Comparison of ENCODE assay signal across 13 cellular contexts in the genomic region with DNA sequence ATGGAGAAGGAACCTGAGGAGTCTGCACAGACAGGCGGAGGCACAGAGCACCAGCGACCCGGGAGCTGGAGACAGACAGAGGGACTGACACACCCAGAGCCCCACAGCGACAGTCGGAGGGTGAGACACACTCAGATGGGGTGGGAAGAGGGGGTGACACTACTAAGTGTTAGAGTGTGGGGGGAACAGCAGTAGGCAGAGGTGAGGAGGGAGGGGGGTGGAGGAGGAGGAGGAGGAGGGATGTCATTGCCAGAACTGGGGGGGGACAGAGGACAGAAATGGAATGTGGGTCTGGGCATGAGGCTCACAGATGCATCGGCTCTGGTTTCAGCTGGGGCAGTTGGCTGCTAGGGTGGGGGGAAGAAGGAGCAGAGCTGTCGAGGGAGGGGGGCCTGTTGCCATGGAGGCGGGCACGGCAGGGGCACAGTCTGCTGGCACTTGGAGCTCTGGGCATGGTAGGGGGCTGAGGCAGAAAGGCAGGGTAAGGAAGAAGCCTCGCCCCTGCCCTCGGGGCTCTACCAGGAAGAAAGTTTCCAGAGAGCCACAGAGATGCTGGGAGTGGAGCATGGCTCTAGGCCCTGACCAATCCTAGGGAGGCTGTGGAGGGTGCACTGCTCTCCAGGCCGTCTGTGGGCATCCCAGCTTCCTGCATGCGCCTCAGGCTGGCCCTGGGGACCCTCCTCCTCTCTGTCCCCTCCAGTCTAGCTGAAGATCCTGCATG. TPM values are rescaled to one million over a fixed set of nuclear protein-coding genes. Genes with fewer than 3 reads are reported as not detected.
DNase-seq lines count a peak whose midpoint lies in the region; ATAC-seq and TF ChIP-seq lines count a peak whose summit lies in the region.
"Had no signal": no experiment of that assay in that cellular context is flagged by ENCODE, and none has a peak within 500 bp of the region (broad histone marks: within the 10 kb centered on the region; RNA-seq: fewer than 3 reads in every experiment).

No MANE protein-coding gene starts in this region.

- peak overlapping the region; percentile 94 for H2BK12ac ChIP-seq in neuronal stem cell (ENCODE audit: low read length)

- H4K8ac ChIP-seq in neuronal stem cell (ENCODE audit: low read depth, low read length): peak overlapping the region; percentile 45

- peaks cover 5% of the 10 kb centered on the region for H3K36me3 Mint-ChIP-seq in endothelial cell (ENCODE audit: low read depth, unreplicated experiment)
- H3K36me3 Mint-ChIP-seq in T-helper 17 cell (ENCODE audit: low read depth): peaks cover 2% of the 10 kb centered on the region

- intact Hi-C loops in left ventricle myocardium superior (cut with micrococcal nuclease) (no loop called here), aorta (cut with DNase I) (no loop called here)

- H3K36me3 ChIP-seq in cardiac muscle cell (no peaks in the 10 kb centered on the region), neuronal stem cell (replicated peaks in 1 of 2; ENCODE audit: control insufficient read depth in 2 of 2, insufficient read depth in 2 of 2, low read length in 2 of 2) (peaks cover 2 to 6% of the 10 kb centered on the region in 2 donors), aorta (ENCODE audit: control insufficient read depth in 1 of 2, insufficient read depth in 2 of 2, low read length in 1 of 2) (no peaks in the 10 kb centered on the region)

- H3K27me3 Mint-ChIP-seq in endothelial cell (ENCODE audit: unreplicated experiment): peaks cover 16% of the 10 kb centered on the region
- H3K27me3 Mint-ChIP-seq in T-helper 17 cell: no peaks in the 10 kb centered on the region
- H3K27me3 Mint-ChIP-seq: stimulated activated naive CD8-positive, alpha-beta T cell treated with anti-CD3 and anti-CD28 coated beads, Interleukin-15, Interleukin-2, amounts not matched to agents 100 ng/mL and 50 ng/mL, for 24 hours had no signal

- peaks cover 29% of the 10 kb centered on the region for H3K79me1 ChIP-seq in neuronal stem cell (ENCODE audit: low read depth, low read length)

- no peaks in the 10 kb centered on the region for H3K27me3 ChIP-seq in cardiac muscle cell
- H3K27me3 ChIP-seq in neuronal stem cell (ENCODE audit: control insufficient read depth in 3 of 3, insufficient read depth in 3 of 3, low read depth in 1 of 3, low read length in 3 of 3): no peaks in the 10 kb centered on the region
- H3K27me3 ChIP-seq in aorta (ENCODE audit: control insufficient read depth in 1 of 2, insufficient read depth in 2 of 2, low read length in 1 of 2): no peaks in the 10 kb centered on the region

- H3K27ac Mint-ChIP-seq in endothelial cell (ENCODE audit: unreplicated experiment) (peak overlapping the region; percentile 7), T-helper 17 cell (no peak overlapping the region)
- H3K27ac Mint-ChIP-seq: stimulated activated naive CD8-positive, alpha-beta T cell treated with anti-CD3 and anti-CD28 coated beads, Interleukin-15, Interleukin-2, amounts not matched to agents 100 ng/mL and 50 ng/mL, for 24 hours had no signal

- peaks cover 90% of the 10 kb centered on the region for H3K4me1 ChIP-seq in cardiac muscle cell (ENCODE audit: low read depth)
- peaks cover 79 to 89% of the 10 kb centered on the region in 2 donors for H3K4me1 ChIP-seq in neuronal stem cell (ENCODE audit: control insufficient read depth in 2 of 2, insufficient read depth in 1 of 2, low read depth in 1 of 2, low read length in 2 of 2)
- H3K4me1 ChIP-seq in aorta (ENCODE audit: control insufficient read depth in 1 of 2, insufficient read depth in 2 of 2, low read length in 2 of 2): peaks cover 0 to 4% of the 10 kb centered on the region in 2 donors

- H2BK15ac ChIP-seq in neuronal stem cell (ENCODE audit: low read length): peak overlapping the region; percentile 92

- peak overlapping the region; percentile 99 for H3K18ac ChIP-seq in neuronal stem cell (ENCODE audit: low read length)

- H3K27ac ChIP-seq in cardiac muscle cell (peak overlapping the region; percentile 63), neuronal stem cell (replicated peaks; ENCODE audit: low read length) (peak overlapping the region; percentile 100), aorta (ENCODE audit: low read depth in 1 of 2, low read length in 2 of 2) (peak overlapping the region; percentile 36 to 88)

- H2BK5ac ChIP-seq in neuronal stem cell (ENCODE audit: low read length): peak overlapping the region; percentile 97

- peak overlapping the region; percentile 99 for H2AK5ac ChIP-seq in neuronal stem cell (ENCODE audit: low read depth, low read length)

- peak overlapping the region; percentile 60 for H3K4me2 ChIP-seq in neuronal stem cell (ENCODE audit: insufficient read depth, low read length, poor library complexity, severe bottlenecking)

- peak overlapping the region; percentile 73 for H3K9ac ChIP-seq in neuronal stem cell (ENCODE audit: low read depth, low read length, poor library complexity)

- TF ChIP-seq CTCF in cardiac muscle cell (IDR thresholded peaks at IDR 0.05; ENCODE audit: low read depth, low read length): no peak
- TF ChIP-seq CTCF in endothelial cell (IDR thresholded peaks at IDR 0.05; ENCODE audit: unreplicated experiment): no peak

- no peaks in the 10 kb centered on the region for H3K9me3 Mint-ChIP-seq in endothelial cell (ENCODE audit: unreplicated experiment)
- H3K9me3 Mint-ChIP-seq: H9; stimulated activated naive CD8-positive, alpha-beta T cell treated with anti-CD3 and anti-CD28 coated beads, Interleukin-15, Interleukin-2, amounts not matched to agents 100 ng/mL and 50 ng/mL, for 24 hours had no signal

- DNase-seq in cardiac muscle cell (ENCODE audit: low read depth in 1 of 2, low spot score in 1 of 2): no peak
- DNase-seq in left ventricle myocardium superior: no peak
- DNase-seq in endothelial cell (ENCODE audit: low spot score): no peak
- peak; percentile 37 for DNase-seq in neuronal stem cell (ENCODE audit: low spot score)
- DNase-seq in aorta: no peak
- DNase-seq in NCI-H510A (lab: John Stamatoyannopoulos, UW): no peak
- no peak for DNase-seq in T-helper 17 cell
- DNase-seq: activated CD8-positive, alpha-beta memory T cell treated with anti-CD3 and anti-CD28 coated beads, Interleukin-2, amount 50 U/mL, for 48 hours; H9; NCI-H1092 treated with DMSO at 0.1 percent for 48 hours had no signal

- peak overlapping the region; percentile 91 for H2BK120ac ChIP-seq in neuronal stem cell (ENCODE audit: low read depth, low read length)

- peaks cover 55% of the 10 kb centered on the region for H3K4me1 Mint-ChIP-seq in endothelial cell (ENCODE audit: unreplicated experiment)
- peaks cover 33% of the 10 kb centered on the region for H3K4me1 Mint-ChIP-seq in T-helper 17 cell

- peak overlapping the region; percentile 45 for H3K23ac ChIP-seq in neuronal stem cell (ENCODE audit: low read depth, low read length, poor library complexity)

- peak overlapping the region; percentile 30 for H3K4ac ChIP-seq in neuronal stem cell (ENCODE audit: low read length)

- H3K4me3 Mint-ChIP-seq in endothelial cell (ENCODE audit: unreplicated experiment) (peak overlapping the region; percentile 72), T-helper 17 cell (no peak overlapping the region)
- H3K4me3 Mint-ChIP-seq: stimulated activated naive CD8-positive, alpha-beta T cell treated with anti-CD3 and anti-CD28 coated beads, Interleukin-15, Interleukin-2, amounts not matched to agents 100 ng/mL and 50 ng/mL, for 24 hours had no signal

- no peak overlapping the region for H2AFZ ChIP-seq in neuronal stem cell (ENCODE audit: low read length)

- H3K14ac ChIP-seq in neuronal stem cell (ENCODE audit: low read length): peak overlapping the region; percentile 94

- H3K9me3 ChIP-seq in cardiac muscle cell (ENCODE audit: low read depth): no peaks in the 10 kb centered on the region
- no peaks in the 10 kb centered on the region for H3K9me3 ChIP-seq in neuronal stem cell (replicated peaks in 1 of 2; ENCODE audit: control insufficient read depth in 2 of 2, insufficient read depth in 1 of 2, low read depth in 1 of 2, low read length in 2 of 2)
- H3K9me3 ChIP-seq in aorta (ENCODE audit: control insufficient read depth, low read length): no peaks in the 10 kb centered on the region
- H3K9me3 ChIP-seq in T-helper 17 cell (ENCODE audit: control insufficient read depth, low read length, poor library complexity, severe bottlenecking): no peaks in the 10 kb centered on the region

- H4K91ac ChIP-seq in neuronal stem cell (ENCODE audit: low read depth, low read length, poor library complexity): peak overlapping the region; percentile 88

- WGBS in neuronal stem cell (ENCODE audit: extremely low coverage in 2 of 2, insufficient read length in 2 of 2, insufficient replicate concordance in 1 of 2), 2 donors: no CpG with 5 or more reads among the region's 13 CpGs
- 13 to 17% methylated on average over 13 of the region's 13 CpGs for WGBS in aorta, 2 donors

- H3K4me3 ChIP-seq in cardiac muscle cell (no peak overlapping the region), neuronal stem cell (ENCODE audit: low read length in 2 of 2) (peak overlapping the region in 1 of 2 donors; percentile 16), aorta (ENCODE audit: low read length in 2 of 2) (no peak overlapping the region)
- H3K4me3 ChIP-seq: lung had no signal

- ATAC-seq in left ventricle myocardium superior (no peak), aorta (ENCODE audit: low FRiP score) (no peak), T-helper 17 cell (no peak), GM19452 (IDR thresholded peaks at IDR 0.05; ENCODE audit: unreplicated experiment) (no peak)

RNA-seq across cellular contexts. Expression of a gene that starts 37.3 kb away (rescaled TPM):
- total RNA-seq in cardiac muscle cell: 31.0 and 58.1 TPM in 2 replicates
- 16.3 and 21.1 TPM in 2 replicates for polyA plus RNA-seq in cardiac muscle cell
- total RNA-seq in left ventricle myocardium superior: 42.8 TPM
- total RNA-seq in endothelial cell (ENCODE audit: unreplicated experiment): 48.0 TPM
- 22.9 TPM for polyA plus RNA-seq in neuronal stem cell (2013, experiment 1 of 2)
- polyA plus RNA-seq in neuronal stem cell (2013, experiment 2 of 2): 22.9 TPM
- total RNA-seq in aorta: 10 to 100 TPM; 63.5 to 89.1 TPM
- 10 to 100 TPM in 1 of 2 donors, 1 to 10 TPM in 1; 7.8 to 23.9 TPM for polyA plus RNA-seq in aorta
- 10 to 100 TPM; 15.9 to 18.7 TPM for total RNA-seq in T-helper 17 cell
